In the genomic region with DNA sequence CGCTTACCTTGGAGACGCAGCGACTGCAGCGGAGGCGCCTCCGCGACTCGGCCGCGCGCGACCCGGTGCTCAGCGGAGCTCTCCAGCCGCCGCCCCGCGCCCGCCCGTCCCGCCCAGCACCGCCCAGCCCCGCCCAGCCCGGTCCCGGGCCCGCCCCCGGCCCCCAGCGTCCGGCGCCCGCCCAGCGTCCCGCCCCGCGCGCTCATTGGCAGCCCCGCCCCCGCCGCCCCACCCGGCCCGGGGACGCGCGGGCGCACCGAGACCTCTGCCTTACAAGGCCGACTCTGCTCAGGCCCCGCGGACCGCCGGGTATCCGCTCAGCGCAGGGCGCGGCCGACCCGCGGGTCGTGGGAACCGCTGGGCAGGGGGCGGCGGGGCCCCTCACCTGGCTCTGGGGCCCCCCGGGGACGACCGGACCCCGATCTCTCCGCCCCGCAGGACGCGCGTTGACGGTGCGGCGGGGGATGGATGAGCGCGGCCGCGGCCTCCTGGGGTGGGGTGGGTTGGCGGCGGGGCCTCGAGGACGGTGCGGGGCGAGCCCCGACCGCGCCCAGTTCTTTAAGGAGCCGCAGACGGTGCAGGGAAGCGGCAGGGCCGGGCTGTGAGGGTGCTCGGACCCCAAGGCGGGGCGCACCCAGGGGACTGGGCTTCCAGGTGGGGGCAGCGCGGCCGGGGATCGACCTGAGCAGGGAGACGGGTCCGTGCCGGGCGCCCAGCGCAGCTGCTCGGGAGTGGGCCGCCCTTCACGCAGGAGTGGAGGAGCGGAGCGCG, we compare ENCODE assay signal across 8 cellular contexts. TPM values are rescaled to one million over a fixed set of nuclear protein-coding genes. Genes with fewer than 3 reads are reported as not detected.
DNase-seq lines count a peak whose midpoint lies in the region; ATAC-seq and TF ChIP-seq lines count a peak whose summit lies in the region.
"Not testable (repeated sequence)": the region's sequence is repeated elsewhere in the genome, so short reads cannot be mapped to it uniquely, and the experiment has no call there.

A gene (minus strand): TSS at position 82 of the 771 bp plus-strand sequence. CDS start 15,292 bp downstream, outside the sequence.

- intact Hi-C loops in vagina (cut with DNase I) = not testable (repeated sequence)

- H3K4me3 ChIP-seq in skeletal muscle cell (ENCODE audit: low read depth, low read length) = peak within 1 kb of the TSS; percentile 26
- H3K4me3 ChIP-seq in vagina = peak within 1 kb of the TSS; percentile 51 to 86

- ATAC-seq in GM18861 (IDR thresholded peaks at IDR 0.05; ENCODE audit: unreplicated experiment) = peak; percentile 61
- ATAC-seq in HG03066 (IDR thresholded peaks at IDR 0.05; ENCODE audit: low read depth, unreplicated experiment) = peak; percentile 71

- H3K27me3 ChIP-seq in vagina = not testable (repeated sequence)

- H3K27ac ChIP-seq in caudate nucleus (ENCODE audit: low read depth, low read length) = peak within 1 kb of the TSS; percentile 76
- H3K27ac ChIP-seq in vagina = not testable (repeated sequence)

- H3K36me3 ChIP-seq in vagina = not testable (repeated sequence)

- DNase-seq in NCI-H345 (lab: John Stamatoyannopoulos, UW) = peak; percentile 82
- peak; percentile 76 for DNase-seq in activated CD4-positive, alpha-beta T cell treated with anti-CD3 and anti-CD28 coated beads for 48 hours
- peak in 60 of 61 donors; percentile 7 to 98 (median 85) for DNase-seq in caudate nucleus (lab: John Stamatoyannopoulos, UW)
- peak; percentile 72 for DNase-seq in inferior parietal cortex (ENCODE audit: extremely low spot score)
- DNase-seq in skeletal muscle cell (ENCODE audit: low read depth) = not testable (repeated sequence)
- peak; percentile 84 to 96 for DNase-seq in vagina (ENCODE audit: extremely low spot score in 2 of 2)

- peaks cover 10% of the 10 kb centered on the region for H3K4me1 ChIP-seq in vagina

- TF ChIP-seq CTCF in vagina (IDR thresholded peaks at IDR 0.05) = not testable (repeated sequence)

- peak in 1 of 2 donors; percentile 22 for TF ChIP-seq POLR2A in vagina (IDR thresholded peaks at IDR 0.05)

- not testable (repeated sequence) for H3K9me3 ChIP-seq in vagina

RNA-seq across cellular contexts. Expression of the gene that starts here (rescaled TPM):
- total RNA-seq in vagina = 4.7 TPM
